8 cellular contexts compared by ENCODE assay signal in the genomic region with DNA sequence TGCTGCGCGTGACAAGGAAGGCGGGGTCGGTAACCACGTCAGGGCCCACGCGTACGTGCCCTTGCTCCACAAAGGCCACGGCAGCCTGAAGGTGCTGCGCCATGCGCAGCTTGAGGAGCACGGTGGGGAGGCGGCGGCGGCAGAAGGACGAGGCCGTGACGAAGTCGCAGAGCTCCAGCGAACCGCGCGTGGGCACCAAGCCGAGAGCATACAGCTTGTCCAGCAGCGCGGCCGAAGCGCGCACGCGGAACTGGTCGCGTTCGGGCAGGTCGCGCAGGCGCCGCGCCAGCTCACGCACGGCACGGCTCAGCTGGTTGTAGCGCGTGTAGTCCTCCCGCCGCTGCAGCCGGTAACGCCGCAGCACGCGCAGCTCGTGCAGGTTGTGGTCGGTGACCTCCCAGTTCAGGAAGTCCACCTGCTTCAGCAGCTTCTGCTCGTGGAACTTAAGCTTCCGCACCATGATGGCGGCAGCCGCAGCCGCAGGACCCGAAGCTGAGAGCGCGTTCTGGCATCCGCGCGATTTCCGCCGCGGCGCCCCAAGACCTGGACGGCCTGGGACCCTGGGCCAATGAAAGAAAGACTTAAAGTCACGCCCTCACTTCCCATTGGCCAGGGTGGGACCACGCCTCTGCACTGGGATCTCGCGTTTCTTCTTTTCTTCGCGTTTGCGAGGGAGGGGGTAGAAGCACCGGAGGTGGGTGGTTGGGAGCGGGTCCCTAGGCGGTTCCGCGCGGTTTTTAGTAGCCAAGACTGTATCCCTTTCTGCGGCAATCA. TPM values are rescaled to one million over a fixed set of nuclear protein-coding genes. Genes with fewer than 3 reads are reported as not detected.
DNase-seq lines count a peak whose midpoint lies in the region; ATAC-seq, FAIRE-seq and TF ChIP-seq lines count a peak whose summit lies in the region.

A gene with protein sequence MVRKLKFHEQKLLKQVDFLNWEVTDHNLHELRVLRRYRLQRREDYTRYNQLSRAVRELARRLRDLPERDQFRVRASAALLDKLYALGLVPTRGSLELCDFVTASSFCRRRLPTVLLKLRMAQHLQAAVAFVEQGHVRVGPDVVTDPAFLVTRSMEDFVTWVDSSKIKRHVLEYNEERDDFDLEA (minus strand): TSS at position 516 of the 774 bp plus-strand sequence. CDS start 56 bp downstream, at position 460.

- peak; percentile 88 for ATAC-seq in GM19395 (IDR thresholded peaks at IDR 0.05; ENCODE audit: unreplicated experiment)
- ATAC-seq in HG03565 (IDR thresholded peaks at IDR 0.05; ENCODE audit: unreplicated experiment), result peak; percentile 79
- peak; percentile 92 for ATAC-seq in HepG2

- no peak for TF ChIP-seq CTCF in C4-2B (conservative IDR thresholded peaks at IDR 0.05)
- TF ChIP-seq CTCF in HepG2 (CRISPR knock-in tag; IDR thresholded peaks at IDR 0.05), result peak; percentile 27; the same call in 1 of the 2 replicates

- FAIRE-seq in HepG2 (lab: Jason Lieb, UNC), result peak; percentile 97

- peak within 1 kb of the TSS; percentile 90 for H3K4me2 ChIP-seq in HepG2 (ENCODE audit: low read depth, low read length)

- no peaks in the 10 kb centered on the region; the same call in 1 of the 2 replicates for H4K20me1 ChIP-seq in HepG2 (ENCODE audit: insufficient read depth, low read length)

- TF ChIP-seq POLR2A in HepG2 (IDR thresholded peaks at IDR 0.05; ENCODE audit: insufficient read depth in 1 of 2, low read depth in 2 of 2, low read length in 2 of 2), result peak in 1 of 2 experiments; percentile 99; a peak in 2 of 4 replicates

- H3K79me2 ChIP-seq in HepG2 (ENCODE audit: insufficient read depth, low read length), result peaks cover 29% of the 10 kb centered on the region

- peak within 1 kb of the TSS; percentile 77 to 94 (median 87) for H3K4me3 ChIP-seq in HepG2 (replicated peaks in 1 of 3; ENCODE audit: insufficient read depth in 1 of 3, low read depth in 2 of 3, low read length in 3 of 3)

- 2% methylated on average over 22 of the region's 83 CpGs for WGBS in HepG2 (ENCODE audit: low lambda C conversion rate)

- no peak within 1 kb of the TSS for H2AFZ ChIP-seq in HepG2 (ENCODE audit: low read length)

- H3K9me3 ChIP-seq in HepG2 (ENCODE audit: low read length), result no peaks in the 10 kb centered on the region

- peaks cover 32% of the 10 kb centered on the region for H3K4me1 ChIP-seq in HepG2 (ENCODE audit: insufficient read depth, low read length)

- no TSS peak for BruUV-seq in HepG2 (replicated peaks; lab: Mats Ljungman, UMichigan)

- H3K27me3 ChIP-seq in HepG2 (ENCODE audit: control insufficient read depth in 1 of 2, insufficient read depth in 2 of 2, low read length in 2 of 2), result peaks cover 0 to 2% of the 10 kb centered on the region in 2 experiments; a peak in 1 of 5 replicates

- CTCF ChIA-PET in HepG2 (lab: Yijun Ruan, JAX; ENCODE audit: low intra/inter-chr PET ratio, low total read pairs), result interaction anchor here (1.5 kb wide), 1 partner anchor 44 kb away, joined by 6 read pairs; no protein-coding TSS in a partner anchor

- in situ Hi-C loops in HepG2 (cut with HindIII; ENCODE audit: extremely low pct_ligation_motif_present, low pct_unique_long_range_greater_than_20kb), result loop anchor here (10.0 kb wide), 1 partner anchor 275 kb away; the partner anchor contains the start of gene MAN2C1

- peak within 1 kb of the TSS; percentile 93 for H3K9ac ChIP-seq in HepG2 (ENCODE audit: insufficient read depth, low read depth, low read length)

- no peak; a peak in 1 of 4 replicates for TF ChIP-seq EP300 in HepG2 (IDR thresholded peaks at IDR 0.05; ENCODE audit: low read depth in 2 of 2, low read length in 2 of 2)
- peak; percentile 56; the same call in 1 of the 2 replicates for TF ChIP-seq EP300 in HepG2 (CRISPR knock-in tag; IDR thresholded peaks at IDR 0.05; ENCODE audit: borderline replicate concordance)

- POLR2A ChIA-PET in HepG2 (lab: Yijun Ruan, JAX), result interaction anchor here (0.7 to 6.9 kb wide), 24 partner anchors 7 to 311 kb away, joined by 3 to 47 read pairs (median 6); partner anchors contain the start of genes COMMD4, MAN2C1, PTPN9 and SIN3A

- H3K27ac ChIP-seq in C4-2B, result peak within 1 kb of the TSS; percentile 99
- peak within 1 kb of the TSS; percentile 94 for H3K27ac ChIP-seq in HepG2 (ENCODE audit: extremely low read length, insufficient read depth, low read length)

- H3K36me3 ChIP-seq in HepG2 (replicated peaks in 1 of 2; ENCODE audit: control insufficient read depth in 1 of 2, insufficient read depth in 2 of 2, low read length in 2 of 2), result 0 out of 5 replicates have a peak, but pooled peaks cover 0 to 3% of the 10 kb centered on the region in 2 experiments

- DNase-seq in NCI-H774 (lab: John Stamatoyannopoulos, UW), result peak; percentile 96
- DNase-seq in activated CD4-positive, alpha-beta T cell treated with anti-CD3 and anti-CD28 coated beads, Interleukin-2, amount 50 U/mL, for 4 hours, result peak; percentile 90
- DNase-seq in dermis blood vessel endothelial cell, result peak; percentile 98
- peak; percentile 97 for DNase-seq in HepG2 (ENCODE audit: low spot score)
- peak; percentile 88 for DNase-seq in stimulated activated CD4-positive, alpha-beta T cell treated with anti-CD3 and anti-CD28 coated beads, Interleukin-4, amount 100 ng/mL, for 1 hour

- intact Hi-C loops in HepG2 (cut with micrococcal nuclease; ENCODE audit: unreplicated experiment), result loop anchor here (2.0 kb wide), 1 partner anchor 13 kb away; no protein-coding TSS in a partner anchor

- TF ChIP-seq RAD21 in HepG2 (CRISPR knock-in tag; IDR thresholded peaks at IDR 0.05), result peak; percentile 58

TF ChIP-seq in HepG2, 621 proteins besides CTCF, POLR2A, EP300 and RAD21 (continues in another document):
- TF ChIP-seq, protein P1, sequence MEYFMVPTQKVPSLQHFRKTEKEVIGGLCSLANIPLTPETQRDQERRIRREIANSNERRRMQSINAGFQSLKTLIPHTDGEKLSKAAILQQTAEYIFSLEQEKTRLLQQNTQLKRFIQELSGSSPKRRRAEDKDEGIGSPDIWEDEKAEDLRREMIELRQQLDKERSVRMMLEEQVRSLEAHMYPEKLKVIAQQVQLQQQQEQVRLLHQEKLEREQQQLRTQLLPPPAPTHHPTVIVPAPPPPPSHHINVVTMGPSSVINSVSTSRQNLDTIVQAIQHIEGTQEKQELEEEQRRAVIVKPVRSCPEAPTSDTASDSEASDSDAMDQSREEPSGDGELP (IDR thresholded peaks at IDR 0.05; ENCODE audit: borderline replicate concordance, low read depth), result peak; percentile 75; the same call in 1 of the 2 replicates
- TF ChIP-seq RELA (CRISPR knock-in tag; IDR thresholded peaks at IDR 0.05) (peak; percentile 66; the same call in 1 of the 2 replicates), ZBTB20 (CRISPR knock-in tag; IDR thresholded peaks at IDR 0.05; ENCODE audit: borderline replicate concordance, low read depth) (peak; percentile 81; the same call in 1 of the 2 replicates), DNMT1 (CRISPR knock-in tag; IDR thresholded peaks at IDR 0.05) (peak; percentile 58), JUNB (CRISPR knock-in tag; IDR thresholded peaks at IDR 0.05; ENCODE audit: borderline replicate concordance) (no peak), SMC3 (IDR thresholded peaks at IDR 0.05; ENCODE audit: low read length) (no peak), MBD4 (IDR thresholded peaks at IDR 0.05; ENCODE audit: borderline replicate concordance, low read length) (no peak), ZNF766 (CRISPR knock-in tag; IDR thresholded peaks at IDR 0.05; ENCODE audit: borderline replicate concordance) (peak; percentile 86; the same call in 1 of the 2 replicates), THAP11 (CRISPR knock-in tag; IDR thresholded peaks at IDR 0.05) (peak; percentile 83; the same call in 1 of the 2 replicates), ZNF788 (CRISPR knock-in tag; IDR thresholded peaks at IDR 0.05; ENCODE audit: borderline replicate concordance) (peak; percentile 79), ZNF724P (CRISPR knock-in tag; IDR thresholded peaks at IDR 0.05; ENCODE audit: borderline replicate concordance) (peak; percentile 26; the same call in 1 of the 2 replicates)

RNA-seq across cellular contexts. Expression of the gene that starts here (rescaled TPM):
- total RNA-seq in dermis blood vessel endothelial cell, result 81.7 and 138 TPM in 2 replicates
- 143 and 165 TPM in 2 replicates for total RNA-seq in HepG2 (2016; rRNA removed; fragmentation: Illumina TruSeq; extraction: Trizol)
- 53.3 and 58.3 TPM in 2 replicates for total RNA-seq in HepG2 (2016; cell fraction: cytosol; rRNA removed; fragmentation: Illumina TruSeq; extraction: Trizol; ENCODE audit: low read depth)
- 140 and 190 TPM in 2 replicates for total RNA-seq in HepG2 (2016; cell fraction: insoluble cytoplasmic fraction; rRNA removed; fragmentation: Illumina TruSeq; extraction: Trizol)
- total RNA-seq in HepG2 (2016; cell fraction: membrane; rRNA removed; fragmentation: Illumina TruSeq; extraction: Trizol), result 89.4 and 101 TPM in 2 replicates
- total RNA-seq in HepG2 (2016; cell fraction: nucleus; rRNA removed; fragmentation: Illumina TruSeq; extraction: Trizol), result 53.0 and 64.9 TPM in 2 replicates
- 38.3 and 40.4 TPM in 2 replicates for polyA plus RNA-seq in HepG2 (2011; rRNA removed)
- polyA plus RNA-seq in HepG2 (2011; cell fraction: cytosol; rRNA removed), result 55.6 and 80.6 TPM in 2 replicates
- 36.4 and 36.8 TPM in 2 replicates for polyA plus RNA-seq in HepG2 (2011; cell fraction: nucleus; rRNA removed)
- 33.6 and 51.6 TPM in 2 replicates for polyA plus RNA-seq in HepG2 (2012)
- 32.6 and 40.1 TPM in 2 replicates for polyA plus RNA-seq in HepG2 (2016; cell fraction: cytosol; fragmentation: Illumina TruSeq; extraction: Trizol; ENCODE audit: low read depth)
- 146 and 162 TPM in 2 replicates for polyA plus RNA-seq in HepG2 (2016; cell fraction: insoluble cytoplasmic fraction; fragmentation: Illumina TruSeq; extraction: Trizol; ENCODE audit: low read depth)
- 51.8 and 60.0 TPM in 2 replicates for polyA plus RNA-seq in HepG2 (2016; cell fraction: membrane; fragmentation: Illumina TruSeq; extraction: Trizol; ENCODE audit: low read depth)
- 76.9 and 83.4 TPM in 2 replicates for polyA plus RNA-seq in HepG2 (2016; cell fraction: nucleus; fragmentation: Illumina TruSeq; extraction: Trizol; ENCODE audit: insufficient read depth, low read depth)
- polyA minus RNA-seq in HepG2 (2011; rRNA and poly(A)+ RNA removed; ENCODE audit: low replicate concordance), result 38.2 and 47.6 TPM in 2 replicates
- 32.0 and 35.4 TPM in 2 replicates for polyA minus RNA-seq in HepG2 (2011; cell fraction: cytosol; rRNA and poly(A)+ RNA removed)
- 17.8 and 21.0 TPM in 2 replicates for polyA minus RNA-seq in HepG2 (2011; cell fraction: nucleus; rRNA and poly(A)+ RNA removed)

Comparison
In these comparisons a context has a peak if more than half of its experiments do, and no peak if none do; other contexts are left out.
1. Peak in every context shown above with its lines: DNase-seq, ATAC-seq, H3K4me3 ChIP-seq and H3K27ac ChIP-seq.